ENCODE assay signal across 2 cellular contexts in genomic region chr19:47756953-47757608, GRCh38.
TF ChIP-seq lines count a peak whose summit lies in the region.

No MANE protein-coding gene starts in this region.

TF ChIP-seq in IMR-90, 13 proteins besides CTCF, POLR2A, EP300 and RAD21:
- TF ChIP-seq CHD1 (IDR thresholded peaks at IDR 0.05; ENCODE audit: low read depth, low read length) (no peak), RFX5 (IDR thresholded peaks at IDR 0.05; ENCODE audit: low read depth, low read length) (no peak), MAZ (IDR thresholded peaks at IDR 0.05; ENCODE audit: borderline replicate concordance, low read depth, low read length) (no peak), RCOR1 (IDR thresholded peaks at IDR 0.05; ENCODE audit: insufficient replicate concordance, low read length) (no peak), FOS (IDR thresholded peaks at IDR 0.05; ENCODE audit: low read depth, low read length) (no peak), SMC3 (IDR thresholded peaks at IDR 0.05; ENCODE audit: low read depth, low read length) (no peak), MAFK (IDR thresholded peaks at IDR 0.05; ENCODE audit: low read depth, low read length) (no peak), NFE2L2 (IDR thresholded peaks at IDR 0.05; ENCODE audit: low read depth, low read length) (no peak), ELK1 (IDR thresholded peaks at IDR 0.05; ENCODE audit: borderline replicate concordance, low read depth, low read length) (no peak), CEBPB (IDR thresholded peaks at IDR 0.05; ENCODE audit: low read depth, low read length) (no peak), MXI1 (IDR thresholded peaks at IDR 0.05; ENCODE audit: borderline replicate concordance, low read depth, low read length) (no peak), BHLHE40 (IDR thresholded peaks at IDR 0.05; ENCODE audit: low read depth, low read length) (no peak), USF2 (IDR thresholded peaks at IDR 0.05; ENCODE audit: low read depth, low read length) (no peak)

TF ChIP-seq in GM12878, 131 proteins besides CTCF, POLR2A, EP300 and RAD21:
- no peak for TF ChIP-seq YY1 (IDR thresholded peaks at IDR 0.05; ENCODE audit: low read depth, low read length)
- TF ChIP-seq POLR2AphosphoS5 (IDR thresholded peaks at IDR 0.05; ENCODE audit: low read length) = 0 out of 2 replicates have a peak, but pooled peaks have one; percentile 14
- no peak for TF ChIP-seq ZBTB4 (CRISPR knock-in tag; IDR thresholded peaks at IDR 0.05)
- no peak for TF ChIP-seq ZZZ3 (IDR thresholded peaks at IDR 0.05; ENCODE audit: control insufficient read depth, insufficient read length, low read depth)
